ENCODE assay signal across 3 cellular contexts in genomic region chr1:207887542-207887941, GRCh38.
TF ChIP-seq lines count a peak whose summit lies in the region.

No MANE protein-coding gene starts in this region.

TF ChIP-seq in IMR-90, 13 proteins besides CTCF, POLR2A, EP300 and RAD21:
- TF ChIP-seq MXI1 (IDR thresholded peaks at IDR 0.05; ENCODE audit: borderline replicate concordance, low read depth, low read length) (no peak), USF2 (IDR thresholded peaks at IDR 0.05; ENCODE audit: low read depth, low read length) (no peak), FOS (IDR thresholded peaks at IDR 0.05; ENCODE audit: low read depth, low read length) (no peak)

TF ChIP-seq in H1, 55 proteins besides CTCF, POLR2A, EP300 and RAD21:
- TF ChIP-seq KDM4A (IDR thresholded peaks at IDR 0.05; ENCODE audit: low read depth, low read length, severe bottlenecking) (no peak), ZNF274 (IDR thresholded peaks at IDR 0.05; ENCODE audit: borderline replicate concordance, extremely low read depth, low read length) (no peak), TCF12 (IDR thresholded peaks at IDR 0.05; ENCODE audit: low read depth, low read length) (no peak), JUN (IDR thresholded peaks at IDR 0.05; ENCODE audit: low read depth, low read length) (no peak), POU5F1 (IDR thresholded peaks at IDR 0.05; ENCODE audit: low read depth, low read length) (no peak)

TF ChIP-seq in GM12891, 5 proteins besides CTCF, POLR2A, EP300 and RAD21:
- no peak for TF ChIP-seq POU2F2 (IDR thresholded peaks at IDR 0.05; ENCODE audit: low read depth, low read length)
- no peak for TF ChIP-seq PAX5 (IDR thresholded peaks at IDR 0.05; ENCODE audit: insufficient read depth, low read length, severe bottlenecking)
- no peak for TF ChIP-seq POLR2AphosphoS5 (IDR thresholded peaks at IDR 0.05; ENCODE audit: low read depth, low read length)
- no peak for TF ChIP-seq SPI1 (IDR thresholded peaks at IDR 0.05; ENCODE audit: low read depth, low read length)
TF ChIP-seq in GM12891: peak in this region for 0.
